ENCODE assay signal across 8 cellular contexts in the genomic region with DNA sequence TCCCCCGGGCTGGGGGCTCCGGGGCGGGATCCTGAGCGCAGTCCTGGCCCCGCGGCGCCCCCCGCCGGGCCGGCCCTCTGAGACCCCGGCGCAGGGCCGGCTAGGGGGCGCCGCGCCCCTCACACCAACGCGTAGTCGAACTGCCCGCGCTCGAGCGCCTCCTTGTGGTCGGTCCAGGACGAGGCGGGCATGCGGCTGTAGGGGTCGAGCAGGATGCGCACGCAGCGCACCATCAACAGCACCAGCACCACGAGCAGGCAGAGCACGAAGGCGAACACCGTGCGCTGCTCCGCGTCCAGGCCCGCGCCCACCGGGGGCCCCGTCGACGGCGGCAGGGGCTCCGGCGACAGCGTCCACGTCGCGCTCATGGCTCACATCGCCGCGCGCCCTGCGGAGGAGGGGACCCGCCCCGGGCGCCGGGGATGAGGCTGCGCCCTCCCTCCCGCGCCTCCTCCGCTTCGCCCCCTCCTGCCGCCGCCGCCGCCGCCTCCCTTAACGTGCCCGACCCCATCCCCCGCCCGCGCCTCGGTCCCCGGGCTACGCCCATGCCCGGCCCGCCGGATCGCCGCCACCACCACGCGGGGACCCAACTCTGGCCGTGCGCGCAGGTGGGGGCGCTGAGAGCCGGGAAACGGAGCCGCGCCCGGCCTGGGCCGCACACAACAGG. TPM values are rescaled to one million over a fixed set of nuclear protein-coding genes. Genes with fewer than 3 reads are reported as not detected.
DNase-seq lines count a peak whose midpoint lies in the region; ATAC-seq, FAIRE-seq and TF ChIP-seq lines count a peak whose summit lies in the region.

No MANE protein-coding gene starts in this region.

- H3K27ac Mint-ChIP-seq in activated T-helper 1 cell treated with anti-CD3 and anti-CD28 coated beads, Interleukin-12 subunit alpha, Interleukin-12 subunit beta, Interleukin-2, Interleukin-4 antibody, amounts not matched to agents 30 ng/mL and 10 ng/mL and 1 ng/mL, durations not matched to agents 14 hours and 24 hours and 36 hours: peak overlapping the region; percentile 78

- H3K36me3 Mint-ChIP-seq in activated T-helper 1 cell treated with anti-CD3 and anti-CD28 coated beads, Interleukin-12 subunit alpha, Interleukin-12 subunit beta, Interleukin-2, Interleukin-4 antibody, amounts not matched to agents 30 ng/mL and 10 ng/mL and 1 ng/mL, durations not matched to agents 14 hours and 24 hours and 36 hours (ENCODE audit: low read depth): peaks cover 5% of the 10 kb centered on the region

- ATAC-seq in GM21381 (IDR thresholded peaks at IDR 0.05; ENCODE audit: unreplicated experiment): no peak

- no peak overlapping the region for H2AFZ ChIP-seq in osteoblast (ENCODE audit: low read length)

- H3K4me1 ChIP-seq in osteoblast (ENCODE audit: insufficient read depth, low read length) (peaks cover 35% of the 10 kb centered on the region), thyroid gland (peaks cover 17 to 60% of the 10 kb centered on the region in 2 donors)

- TF ChIP-seq RAD21 in Ishikawa (IDR thresholded peaks at IDR 0.05; ENCODE audit: low read depth): peak; percentile 58

- H3K27me3 ChIP-seq in osteoblast (ENCODE audit: insufficient read depth, low read length) (no peaks in the 10 kb centered on the region), thyroid gland (no peaks in the 10 kb centered on the region)

- FAIRE-seq in D721Med (lab: Jason Lieb, UNC): no peak

- H3K27ac ChIP-seq in osteoblast (ENCODE audit: low read depth, low read length) (no peak overlapping the region), thyroid gland (no peak overlapping the region)

- H3K27me3 Mint-ChIP-seq in activated T-helper 1 cell treated with anti-CD3 and anti-CD28 coated beads, Interleukin-12 subunit alpha, Interleukin-12 subunit beta, Interleukin-2, Interleukin-4 antibody, amounts not matched to agents 30 ng/mL and 10 ng/mL and 1 ng/mL, durations not matched to agents 14 hours and 24 hours and 36 hours (ENCODE audit: insufficient read depth): peaks cover 4% of the 10 kb centered on the region

- H4K20me1 ChIP-seq in osteoblast (ENCODE audit: insufficient read depth, low read length): peaks cover 9% of the 10 kb centered on the region

- H3K4me1 Mint-ChIP-seq in activated T-helper 1 cell treated with anti-CD3 and anti-CD28 coated beads, Interleukin-12 subunit alpha, Interleukin-12 subunit beta, Interleukin-2, Interleukin-4 antibody, amounts not matched to agents 30 ng/mL and 10 ng/mL and 1 ng/mL, durations not matched to agents 14 hours and 24 hours and 36 hours (ENCODE audit: low read depth): peaks cover 25% of the 10 kb centered on the region

- TF ChIP-seq EP300 in Ishikawa (IDR thresholded peaks at IDR 0.05; ENCODE audit: borderline replicate concordance): no peak

- DNase-seq in D721Med (ENCODE audit: insufficient read length, low spot score): peak; percentile 94
- DNase-seq in RPMI7951 (ENCODE audit: low read depth): peak; percentile 59
- peak; percentile 71 for DNase-seq in activated T-helper 1 cell treated with anti-CD3 and anti-CD28 coated beads, Interleukin-12 subunit alpha, Interleukin-12 subunit beta, Interleukin-2, Interleukin-4 antibody, amounts not matched to agents 30 ng/mL and 10 ng/mL and 1 ng/mL, durations not matched to agents 14 hours and 24 hours and 36 hours (ENCODE audit: low spot score)
- DNase-seq in fibroblast of villous mesenchyme (ENCODE audit: low read depth): peak; percentile 74
- DNase-seq in osteoblast (ENCODE audit: insufficient read length, low spot score, missing footprints): peak; percentile 99
- DNase-seq in thyroid gland: peak; percentile 55 to 56

- H3K79me2 ChIP-seq in osteoblast (ENCODE audit: insufficient read depth, low read length): peaks cover 17% of the 10 kb centered on the region

- intact Hi-C loops in activated T-helper 1 cell treated with anti-CD3 and anti-CD28 coated beads, Interleukin-12 subunit alpha, Interleukin-12 subunit beta, Interleukin-2, Interleukin-4 antibody, amounts not matched to agents 30 ng/mL and 10 ng/mL and 1 ng/mL, durations not matched to agents 14 hours and 24 hours and 36 hours (cut with micrococcal nuclease): loop anchor here (2.0 kb wide), 1 partner anchor 73 kb away; no protein-coding TSS in a partner anchor
- intact Hi-C loops in thyroid gland (cut with DNase I): no loop called here

- no peaks in the 10 kb centered on the region for H3K9me3 ChIP-seq in osteoblast (ENCODE audit: low read depth, low read length)
- H3K9me3 ChIP-seq in thyroid gland: no peaks in the 10 kb centered on the region

- H3K4me3 Mint-ChIP-seq in activated T-helper 1 cell treated with anti-CD3 and anti-CD28 coated beads, Interleukin-12 subunit alpha, Interleukin-12 subunit beta, Interleukin-2, Interleukin-4 antibody, amounts not matched to agents 30 ng/mL and 10 ng/mL and 1 ng/mL, durations not matched to agents 14 hours and 24 hours and 36 hours: peak overlapping the region; percentile 81

- peak overlapping the region; percentile 55 for H3K4me2 ChIP-seq in osteoblast (ENCODE audit: insufficient read depth, low read length)

- peak; percentile 91 for TF ChIP-seq CTCF in D721Med (IDR thresholded peaks at IDR 0.05; ENCODE audit: insufficient read depth, missing control alignments)
- TF ChIP-seq CTCF in fibroblast of villous mesenchyme (IDR thresholded peaks at IDR 0.05; ENCODE audit: insufficient read depth, low read depth, low read length): peak; percentile 74
- peak; percentile 66 for TF ChIP-seq CTCF in osteoblast (IDR thresholded peaks at IDR 0.05; ENCODE audit: extremely low read depth, low read depth, low read length)
- peak in 5 of 6 experiments; percentile 55 to 75 (median 58) for TF ChIP-seq CTCF in thyroid gland (IDR thresholded peaks at IDR 0.05)

- no peak for TF ChIP-seq POLR2A in thyroid gland (IDR thresholded peaks at IDR 0.05)

- H3K36me3 ChIP-seq in osteoblast (ENCODE audit: insufficient read depth, low read length) (peaks cover 14% of the 10 kb centered on the region), thyroid gland (peaks cover 11% of the 10 kb centered on the region in 2 donors)

- H3K4me3 ChIP-seq in fibroblast of villous mesenchyme (ENCODE audit: low read depth, low read length) (peak overlapping the region; percentile 37), osteoblast (ENCODE audit: insufficient read depth, low read length) (peak overlapping the region; percentile 56), thyroid gland (replicated peaks in 1 of 3) (peak overlapping the region in 1 of 3 donors; percentile 50)

- 0% methylated on average over 1 of the region's 95 CpGs; no CpG with 5 or more reads in 1 of the 2 donors for WGBS in thyroid gland, 2 donors

- no peaks in the 10 kb centered on the region for H3K9me3 Mint-ChIP-seq in activated T-helper 1 cell treated with anti-CD3 and anti-CD28 coated beads, Interleukin-12 subunit alpha, Interleukin-12 subunit beta, Interleukin-2, Interleukin-4 antibody, amounts not matched to agents 30 ng/mL and 10 ng/mL and 1 ng/mL, durations not matched to agents 14 hours and 24 hours and 36 hours

TF ChIP-seq in Ishikawa, 13 proteins besides CTCF, POLR2A, EP300 and RAD21 (continues in another document):
- TF ChIP-seq ZBTB7A (IDR thresholded peaks at IDR 0.05; ENCODE audit: low read depth) (peak; percentile 99), YY1 (IDR thresholded peaks at IDR 0.05; ENCODE audit: low read depth) (no peak), NFIC (IDR thresholded peaks at IDR 0.05) (no peak)
- TF ChIP-seq, protein P1, sequence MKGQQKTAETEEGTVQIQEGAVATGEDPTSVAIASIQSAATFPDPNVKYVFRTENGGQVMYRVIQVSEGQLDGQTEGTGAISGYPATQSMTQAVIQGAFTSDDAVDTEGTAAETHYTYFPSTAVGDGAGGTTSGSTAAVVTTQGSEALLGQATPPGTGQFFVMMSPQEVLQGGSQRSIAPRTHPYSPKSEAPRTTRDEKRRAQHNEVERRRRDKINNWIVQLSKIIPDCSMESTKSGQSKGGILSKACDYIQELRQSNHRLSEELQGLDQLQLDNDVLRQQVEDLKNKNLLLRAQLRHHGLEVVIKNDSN (IDR thresholded peaks at IDR 0.05): no peak

RNA-seq across cellular contexts. Expression of a gene that starts 0.6 kb away (rescaled TPM):
- total RNA-seq in RPMI7951 (2014; rRNA removed; shearing (Covaris generic)): 1.2 and 2.6 TPM in 2 replicates
- total RNA-seq in activated T-helper 1 cell treated with anti-CD3 and anti-CD28 coated beads, Interleukin-12 subunit alpha, Interleukin-12 subunit beta, Interleukin-2, Interleukin-4 antibody, amounts not matched to agents 30 ng/mL and 10 ng/mL and 1 ng/mL, durations not matched to agents 14 hours and 24 hours and 36 hours: 1.9 and 2.6 TPM in 2 replicates
- 1.9 and 3.0 TPM in 2 replicates for total RNA-seq in fibroblast of villous mesenchyme
- total RNA-seq in osteoblast: 1.5 and 2.5 TPM in 2 replicates
- total RNA-seq in thyroid gland: 1 to 10 TPM; 1.4 to 3.0 (median 2.0) TPM

RNA-seq across cellular contexts. Expression of a gene that starts 5.2 kb away (rescaled TPM):
- 27.1 and 27.5 TPM in 2 replicates for total RNA-seq in RPMI7951 (2014; rRNA removed; shearing (Covaris generic))
- 21.3 and 22.4 TPM in 2 replicates for total RNA-seq in activated T-helper 1 cell treated with anti-CD3 and anti-CD28 coated beads, Interleukin-12 subunit alpha, Interleukin-12 subunit beta, Interleukin-2, Interleukin-4 antibody, amounts not matched to agents 30 ng/mL and 10 ng/mL and 1 ng/mL, durations not matched to agents 14 hours and 24 hours and 36 hours
- total RNA-seq in fibroblast of villous mesenchyme (17.7 and 23.5 TPM in 2 replicates), osteoblast (16.8 and 18.5 TPM in 2 replicates), thyroid gland (10 to 100 TPM in 2 of 4 donors, 1 to 10 TPM in 2; 9.3 to 14.0 (median 11.5) TPM)

RNA-seq across cellular contexts. Expression of a gene that starts 10.7 kb away (rescaled TPM):
- 0.36 and 2.1 TPM in 2 replicates for total RNA-seq in RPMI7951 (2014; rRNA removed; shearing (Covaris generic))
- total RNA-seq in activated T-helper 1 cell treated with anti-CD3 and anti-CD28 coated beads, Interleukin-12 subunit alpha, Interleukin-12 subunit beta, Interleukin-2, Interleukin-4 antibody, amounts not matched to agents 30 ng/mL and 10 ng/mL and 1 ng/mL, durations not matched to agents 14 hours and 24 hours and 36 hours: 6.9 and 7.5 TPM in 2 replicates
- total RNA-seq in fibroblast of villous mesenchyme (0.86 and 0.97 TPM in 2 replicates), osteoblast (under 0.01 TPM in 1 of 2 replicates, not detected in the other), thyroid gland (not detected)

RNA-seq across cellular contexts. Expression of a gene that starts 18.2 kb away (rescaled TPM):
- 35.7 and 77.2 TPM in 2 replicates for total RNA-seq in RPMI7951 (2014; rRNA removed; shearing (Covaris generic))
- 114 and 120 TPM in 2 replicates for total RNA-seq in activated T-helper 1 cell treated with anti-CD3 and anti-CD28 coated beads, Interleukin-12 subunit alpha, Interleukin-12 subunit beta, Interleukin-2, Interleukin-4 antibody, amounts not matched to agents 30 ng/mL and 10 ng/mL and 1 ng/mL, durations not matched to agents 14 hours and 24 hours and 36 hours
- 57.9 and 58.6 TPM in 2 replicates for total RNA-seq in fibroblast of villous mesenchyme
- 52.5 and 55.4 TPM in 2 replicates for total RNA-seq in osteoblast
- total RNA-seq in thyroid gland: 10 to 100 TPM; 47.4 to 85.6 (median 56.6) TPM

RNA-seq across cellular contexts. Expression of a gene that starts 21.6 kb away (rescaled TPM):
- total RNA-seq in RPMI7951 (2014; rRNA removed; shearing (Covaris generic)): 5.0 and 6.4 TPM in 2 replicates
- 47.6 and 51.9 TPM in 2 replicates for total RNA-seq in activated T-helper 1 cell treated with anti-CD3 and anti-CD28 coated beads, Interleukin-12 subunit alpha, Interleukin-12 subunit beta, Interleukin-2, Interleukin-4 antibody, amounts not matched to agents 30 ng/mL and 10 ng/mL and 1 ng/mL, durations not matched to agents 14 hours and 24 hours and 36 hours
- total RNA-seq in fibroblast of villous mesenchyme (12.1 and 12.2 TPM in 2 replicates), osteoblast (12.4 and 14.8 TPM in 2 replicates), thyroid gland (10 to 100 TPM in 3 of 4 donors, 1 to 10 TPM in 1; 9.1 to 18.6 (median 14.9) TPM)
